Comparison of ENCODE assay signal across 14 cellular contexts in genomic region chr2:234373060-234373459, GRCh38.
DNase-seq lines count a peak whose midpoint lies in the region; ATAC-seq, FAIRE-seq and TF ChIP-seq lines count a peak whose summit lies in the region.
"Had no signal": no experiment of that assay in that cellular context is flagged by ENCODE, and none has a peak within 500 bp of the region (broad histone marks: within the 10 kb centered on the region; RNA-seq: fewer than 3 reads in every experiment).

No MANE protein-coding gene starts in this region.

- no peaks in the 10 kb centered on the region for H3K27me3 Mint-ChIP-seq in activated T-helper 1 cell treated with anti-CD3 and anti-CD28 coated beads, Interleukin-12 subunit alpha, Interleukin-12 subunit beta, Interleukin-2, Interleukin-4 antibody, amounts not matched to agents 30 ng/mL and 10 ng/mL and 1 ng/mL, durations not matched to agents 14 hours and 24 hours and 36 hours (ENCODE audit: insufficient read depth)

- H3K27ac ChIP-seq in esophagus squamous epithelium: peak overlapping the region; percentile 73 to 93 (median 88)
- H3K27ac ChIP-seq: dorsolateral prefrontal cortex, spleen, transverse colon had no signal

- H3K36me3 Mint-ChIP-seq in activated T-helper 1 cell treated with anti-CD3 and anti-CD28 coated beads, Interleukin-12 subunit alpha, Interleukin-12 subunit beta, Interleukin-2, Interleukin-4 antibody, amounts not matched to agents 30 ng/mL and 10 ng/mL and 1 ng/mL, durations not matched to agents 14 hours and 24 hours and 36 hours (ENCODE audit: low read depth): peaks cover 9% of the 10 kb centered on the region

- no peaks in the 10 kb centered on the region for H3K36me3 ChIP-seq in esophagus squamous epithelium
- no peaks in the 10 kb centered on the region for H3K36me3 ChIP-seq in H7 (replicated peaks; ENCODE audit: control insufficient read depth, insufficient read depth, low read length)
- H3K36me3 ChIP-seq: spleen, transverse colon had no signal

- peak overlapping the region; percentile 23 to 34 (median 30) for H3K4me3 ChIP-seq in esophagus squamous epithelium
- H3K4me3 ChIP-seq in H7 (ENCODE audit: insufficient read depth, low read depth, low read length): no peak overlapping the region
- H3K4me3 ChIP-seq: dorsolateral prefrontal cortex, spleen, transverse colon had no signal

- intact Hi-C loops in activated T-helper 1 cell treated with anti-CD3 and anti-CD28 coated beads, Interleukin-12 subunit alpha, Interleukin-12 subunit beta, Interleukin-2, Interleukin-4 antibody, amounts not matched to agents 30 ng/mL and 10 ng/mL and 1 ng/mL, durations not matched to agents 14 hours and 24 hours and 36 hours (cut with micrococcal nuclease): loop anchor here (5.0 kb wide), 1 partner anchor 51 kb away; no protein-coding TSS in a partner anchor
- intact Hi-C loops in esophagus squamous epithelium (cut with DNase I): no loop called here

- H3K4me3 Mint-ChIP-seq in activated T-helper 1 cell treated with anti-CD3 and anti-CD28 coated beads, Interleukin-12 subunit alpha, Interleukin-12 subunit beta, Interleukin-2, Interleukin-4 antibody, amounts not matched to agents 30 ng/mL and 10 ng/mL and 1 ng/mL, durations not matched to agents 14 hours and 24 hours and 36 hours: peak overlapping the region; percentile 41

- FAIRE-seq in HTR-8/SVneo (lab: Jason Lieb, UNC): no peak

- peaks cover 4% of the 10 kb centered on the region for H3K9me3 Mint-ChIP-seq in activated T-helper 1 cell treated with anti-CD3 and anti-CD28 coated beads, Interleukin-12 subunit alpha, Interleukin-12 subunit beta, Interleukin-2, Interleukin-4 antibody, amounts not matched to agents 30 ng/mL and 10 ng/mL and 1 ng/mL, durations not matched to agents 14 hours and 24 hours and 36 hours

- peak; percentile 43 for DNase-seq in stimulated activated CD4-positive, alpha-beta T cell treated with anti-CD3 and anti-CD28 coated beads, Interleukin-1b, Interleukin-23, amount 100 ng/mL, for 48 hours
- DNase-seq in stimulated activated CD4-positive, alpha-beta T cell treated with anti-CD3 and anti-CD28 coated beads, Interleukin-4, amount 100 ng/mL, for 24 hours: no peak
- DNase-seq in activated T-helper 1 cell treated with anti-CD3 and anti-CD28 coated beads, Interleukin-12 subunit alpha, Interleukin-12 subunit beta, Interleukin-2, Interleukin-4 antibody, amounts not matched to agents 30 ng/mL and 10 ng/mL and 1 ng/mL, durations not matched to agents 14 hours and 24 hours and 36 hours (ENCODE audit: low spot score): no peak
- DNase-seq in esophagus squamous epithelium (lab: John Stamatoyannopoulos, UW) (no peak), H7 (no peak), HTR-8/SVneo (ENCODE audit: insufficient read length, low spot score) (no peak), NCI-H1048 (lab: John Stamatoyannopoulos, UW) (no peak)
- DNase-seq: dorsolateral prefrontal cortex, IMR-90, NCI-H1436, nucleus accumbens, spleen, transverse colon had no signal

- peak overlapping the region; percentile 76 for H3K27ac Mint-ChIP-seq in activated T-helper 1 cell treated with anti-CD3 and anti-CD28 coated beads, Interleukin-12 subunit alpha, Interleukin-12 subunit beta, Interleukin-2, Interleukin-4 antibody, amounts not matched to agents 30 ng/mL and 10 ng/mL and 1 ng/mL, durations not matched to agents 14 hours and 24 hours and 36 hours

- H3K4me1 ChIP-seq in esophagus squamous epithelium: peaks cover 12 to 92% (median 30%) of the 10 kb centered on the region in 3 donors

- no peak for TF ChIP-seq CTCF in esophagus squamous epithelium (IDR thresholded peaks at IDR 0.05)

- no peak for ATAC-seq in HG02852 (IDR thresholded peaks at IDR 0.05; ENCODE audit: unreplicated experiment)

- H3K9me3 ChIP-seq in esophagus squamous epithelium: no peaks in the 10 kb centered on the region
- H3K9me3 ChIP-seq: spleen, transverse colon had no signal

- WGBS in esophagus squamous epithelium, 2 donors: 23 to 30% methylated on average over 3 to 4 of the region's 4 CpGs

- peaks cover 76% of the 10 kb centered on the region for H3K4me1 Mint-ChIP-seq in activated T-helper 1 cell treated with anti-CD3 and anti-CD28 coated beads, Interleukin-12 subunit alpha, Interleukin-12 subunit beta, Interleukin-2, Interleukin-4 antibody, amounts not matched to agents 30 ng/mL and 10 ng/mL and 1 ng/mL, durations not matched to agents 14 hours and 24 hours and 36 hours (ENCODE audit: low read depth)

- TF ChIP-seq POLR2A in esophagus squamous epithelium (IDR thresholded peaks at IDR 0.05): no peak

- H3K27me3 ChIP-seq in esophagus squamous epithelium (no peaks in the 10 kb centered on the region), H7 (ENCODE audit: control insufficient read depth, insufficient read depth, low read length) (no peaks in the 10 kb centered on the region)
- H3K27me3 ChIP-seq: transverse colon had no signal
